ENCODE assay signal across 8 cellular contexts in genomic region chr6:36914227-36914794, GRCh38. TPM values are rescaled to one million over a fixed set of nuclear protein-coding genes. Genes with fewer than 3 reads are reported as not detected.
DNase-seq lines count a peak whose midpoint lies in the region; ATAC-seq and TF ChIP-seq lines count a peak whose summit lies in the region.

No MANE protein-coding gene starts in this region.

- 0 out of 2 replicates have a peak, but pooled peaks have one; percentile 14 for TF ChIP-seq CTCF in VCaP (conservative IDR thresholded peaks at IDR 0.05)
- peak in 5 of 6 experiments; percentile 19 to 45 (median 26) for TF ChIP-seq CTCF in esophagus squamous epithelium (IDR thresholded peaks at IDR 0.05)
- peak; percentile 26 for TF ChIP-seq CTCF in smooth muscle cell (IDR thresholded peaks at IDR 0.05; ENCODE audit: borderline replicate concordance, insufficient read depth, poor library complexity, severe bottlenecking)

- TF ChIP-seq POLR2A in esophagus squamous epithelium (IDR thresholded peaks at IDR 0.05): no peak

- no peaks in the 10 kb centered on the region for H3K79me2 ChIP-seq in smooth muscle cell (ENCODE audit: low read depth)

- no peaks in the 10 kb centered on the region for H3K27me3 ChIP-seq in esophagus squamous epithelium
- no peaks in the 10 kb centered on the region for H3K27me3 ChIP-seq in smooth muscle cell (ENCODE audit: low read depth)

- peak overlapping the region; percentile 75 for H3K4me2 ChIP-seq in smooth muscle cell

- H3K27ac ChIP-seq in VCaP (peak overlapping the region; percentile 81), esophagus squamous epithelium (peak overlapping the region in 3 of 4 donors; percentile 9 to 34 (median 14)), smooth muscle cell (ENCODE audit: low read depth) (peak overlapping the region; percentile 84)

- H3K4me1 ChIP-seq in esophagus squamous epithelium: peaks cover 0 to 61% (median 21%) of the 10 kb centered on the region in 3 donors
- peaks cover 23% of the 10 kb centered on the region for H3K4me1 ChIP-seq in smooth muscle cell (ENCODE audit: low read depth)

- no peak overlapping the region for H3K4me3 ChIP-seq in esophagus squamous epithelium
- H3K4me3 ChIP-seq in smooth muscle cell: no peak overlapping the region

- H3K9ac ChIP-seq in smooth muscle cell (ENCODE audit: low read depth): no peak overlapping the region

- DNase-seq in DMS 273 (lab: John Stamatoyannopoulos, UW; ENCODE audit: unreplicated experiment) (peak; percentile 15), DMS 273 treated with DMSO at 0.1 percent for 48 hours (lab: John Stamatoyannopoulos, UW) (no peak), esophagus squamous epithelium (lab: John Stamatoyannopoulos, UW) (no peak), smooth muscle cell (lab: John Stamatoyannopoulos, UW; ENCODE audit: unreplicated experiment) (no peak)

- H3K36me3 ChIP-seq in esophagus squamous epithelium (peaks cover 0 to 96% (median 13%) of the 10 kb centered on the region in 3 donors), smooth muscle cell (ENCODE audit: low read depth) (no peaks in the 10 kb centered on the region)

- 25 to 37% methylated on average over 6 to 10 of the region's 10 CpGs for WGBS in esophagus squamous epithelium, 2 donors
- 59% methylated on average over 10 of the region's 10 CpGs for WGBS in smooth muscle cell (ENCODE audit: low lambda C conversion rate)

- H4K20me1 ChIP-seq in smooth muscle cell (ENCODE audit: low read depth): peaks cover 30% of the 10 kb centered on the region

- no peak overlapping the region for H2AFZ ChIP-seq in smooth muscle cell (ENCODE audit: low read depth)

- H3F3A ChIP-seq in smooth muscle cell (ENCODE audit: low read depth): peaks cover 30% of the 10 kb centered on the region

- ATAC-seq in GM21723 (IDR thresholded peaks at IDR 0.05; ENCODE audit: unreplicated experiment): no peak
- ATAC-seq in HG02610 (IDR thresholded peaks at IDR 0.05; ENCODE audit: unreplicated experiment): no peak
- no peak for ATAC-seq in GM18511 (IDR thresholded peaks at IDR 0.05; ENCODE audit: unreplicated experiment)

- intact Hi-C loops in esophagus squamous epithelium (cut with DNase I): loop anchor here (10.0 kb wide), 1 partner anchor 100 kb away; no protein-coding TSS in a partner anchor

- H3K9me3 ChIP-seq in esophagus squamous epithelium: no peaks in the 10 kb centered on the region
- no peaks in the 10 kb centered on the region for H3K9me3 ChIP-seq in smooth muscle cell (replicated peaks; ENCODE audit: low read depth)

RNA-seq across cellular contexts. Expression of gene C6orf89, which starts 28.6 kb away (rescaled TPM):
- total RNA-seq in esophagus squamous epithelium: 10 to 100 TPM; 18.6 to 34.9 (median 23.1) TPM
- 40.7 and 45.7 TPM in 2 replicates for total RNA-seq in smooth muscle cell
- polyA plus RNA-seq in smooth muscle cell: 43.7 and 44.6 TPM in 2 replicates

RNA-seq across cellular contexts. Expression of gene PPIL1, which starts 39.7 kb away (rescaled TPM):
- total RNA-seq in esophagus squamous epithelium (10 to 100 TPM; 13.4 to 35.4 (median 28.7) TPM), smooth muscle cell (49.3 and 57.6 TPM in 2 replicates)
- 34.6 and 45.4 TPM in 2 replicates for polyA plus RNA-seq in smooth muscle cell

RNA-seq across cellular contexts. Expression of gene PI16, which starts 40.2 kb away (rescaled TPM):
- total RNA-seq in esophagus squamous epithelium: 1 to 10 TPM; 1.0 to 8.4 (median 2.2) TPM
- total RNA-seq in smooth muscle cell: 1.2 and 4.1 TPM in 2 replicates
- polyA plus RNA-seq in smooth muscle cell: 7.2 and 9.6 TPM in 2 replicates

Comparison
In these comparisons a context has a peak if more than half of its experiments do, and no peak if none do; other contexts are left out.
1. H3K27ac ChIP-seq: peak in every context shown above with its lines; median percentile 84 in smooth muscle cell; 81 in VCaP; 14 in esophagus squamous epithelium.